ENCODE assay signal across 2 cellular contexts in genomic region chr9:6625363-6625762, GRCh38.
A peak's percentile ranks its signal among the peaks of the same experiment; 100 is the strongest.
TF ChIP-seq lines count a peak whose summit lies in the region.

No MANE protein-coding gene starts in this region.

TF ChIP-seq in GM23338, 12 proteins besides CTCF, POLR2A, EP300 and RAD21 (continued from another document):
- TF ChIP-seq REST (IDR thresholded peaks at IDR 0.05; ENCODE audit: unreplicated experiment) = no peak
- no peak for TF ChIP-seq EZH2 (IDR thresholded peaks at IDR 0.05; ENCODE audit: low read depth, unreplicated experiment)
- no peak for TF ChIP-seq POLR2AphosphoS5 (IDR thresholded peaks at IDR 0.05; ENCODE audit: low read depth)
- TF ChIP-seq NANOG (IDR thresholded peaks at IDR 0.05; ENCODE audit: borderline replicate concordance) = no peak
- no peak for TF ChIP-seq STAT1 (IDR thresholded peaks at IDR 0.05; ENCODE audit: unreplicated experiment)
- TF ChIP-seq JUNB (IDR thresholded peaks at IDR 0.05; ENCODE audit: unreplicated experiment) = no peak
- no peak for TF ChIP-seq CREB1 (CRISPR knock-in tag; IDR thresholded peaks at IDR 0.05; ENCODE audit: low read depth)
- no peak for TF ChIP-seq ETS1 (IDR thresholded peaks at IDR 0.05)
- no peak for TF ChIP-seq EZH2phosphoT487 (IDR thresholded peaks at IDR 0.05; ENCODE audit: unreplicated experiment)
- TF ChIP-seq ZNF462 (CRISPR knock-in tag; IDR thresholded peaks at IDR 0.05) = no peak

TF ChIP-seq in Ishikawa, 13 proteins besides CTCF, POLR2A, EP300 and RAD21 (continued from another document):
- TF ChIP-seq, protein P1, sequence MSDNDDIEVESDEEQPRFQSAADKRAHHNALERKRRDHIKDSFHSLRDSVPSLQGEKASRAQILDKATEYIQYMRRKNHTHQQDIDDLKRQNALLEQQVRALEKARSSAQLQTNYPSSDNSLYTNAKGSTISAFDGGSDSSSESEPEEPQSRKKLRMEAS (IDR thresholded peaks at IDR 0.05) = no peak
- 0 out of 2 replicates have a peak, but pooled peaks have one; percentile 33 for TF ChIP-seq TCF12 (IDR thresholded peaks at IDR 0.05; ENCODE audit: low read depth)
TF ChIP-seq in Ishikawa: peak in this region for 3.
